In genomic region chr16:48172682-48173081, GRCh38 we compare ENCODE assay signal across 1 cellular context.
TF ChIP-seq lines count a peak whose summit lies in the region.

No MANE protein-coding gene starts in this region.

TF ChIP-seq in HepG2, 621 proteins besides CTCF, POLR2A, EP300 and RAD21 (continued from another document):
- TF ChIP-seq ZBTB34 (CRISPR knock-in tag; IDR thresholded peaks at IDR 0.05), result no peak
- TF ChIP-seq SAP130 (CRISPR knock-in tag; IDR thresholded peaks at IDR 0.05; ENCODE audit: low read depth), result peak; percentile 53; the same call in 1 of the 2 replicates
- peak; percentile 51; the same call in 1 of the 2 replicates for TF ChIP-seq GATAD2A (CRISPR knock-in tag; IDR thresholded peaks at IDR 0.05)
- 0 out of 2 replicates have a peak, but pooled peaks have one; percentile 29 for TF ChIP-seq KDM6A (CRISPR knock-in tag; IDR thresholded peaks at IDR 0.05; ENCODE audit: low read depth)
- TF ChIP-seq HNF4A (CRISPR knock-in tag; IDR thresholded peaks at IDR 0.05), result peak; percentile 88
- TF ChIP-seq, protein P1, sequence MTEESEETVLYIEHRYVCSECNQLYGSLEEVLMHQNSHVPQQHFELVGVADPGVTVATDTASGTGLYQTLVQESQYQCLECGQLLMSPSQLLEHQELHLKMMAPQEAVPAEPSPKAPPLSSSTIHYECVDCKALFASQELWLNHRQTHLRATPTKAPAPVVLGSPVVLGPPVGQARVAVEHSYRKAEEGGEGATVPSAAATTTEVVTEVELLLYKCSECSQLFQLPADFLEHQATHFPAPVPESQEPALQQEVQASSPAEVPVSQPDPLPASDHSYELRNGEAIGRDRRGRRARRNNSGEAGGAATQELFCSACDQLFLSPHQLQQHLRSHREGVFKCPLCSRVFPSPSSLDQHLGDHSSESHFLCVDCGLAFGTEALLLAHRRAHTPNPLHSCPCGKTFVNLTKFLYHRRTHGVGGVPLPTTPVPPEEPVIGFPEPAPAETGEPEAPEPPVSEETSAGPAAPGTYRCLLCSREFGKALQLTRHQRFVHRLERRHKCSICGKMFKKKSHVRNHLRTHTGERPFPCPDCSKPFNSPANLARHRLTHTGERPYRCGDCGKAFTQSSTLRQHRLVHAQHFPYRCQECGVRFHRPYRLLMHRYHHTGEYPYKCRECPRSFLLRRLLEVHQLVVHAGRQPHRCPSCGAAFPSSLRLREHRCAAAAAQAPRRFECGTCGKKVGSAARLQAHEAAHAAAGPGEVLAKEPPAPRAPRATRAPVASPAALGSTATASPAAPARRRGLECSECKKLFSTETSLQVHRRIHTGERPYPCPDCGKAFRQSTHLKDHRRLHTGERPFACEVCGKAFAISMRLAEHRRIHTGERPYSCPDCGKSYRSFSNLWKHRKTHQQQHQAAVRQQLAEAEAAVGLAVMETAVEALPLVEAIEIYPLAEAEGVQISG (CRISPR knock-in tag; IDR thresholded peaks at IDR 0.05), result peak; percentile 14; the same call in 1 of the 2 replicates
- peak; percentile 72; the same call in 1 of the 2 replicates for TF ChIP-seq ZNF549 (CRISPR knock-in tag; IDR thresholded peaks at IDR 0.05)
- TF ChIP-seq SOX13 (IDR thresholded peaks at IDR 0.05), result no peak
- TF ChIP-seq SOX13 (CRISPR knock-in tag; conservative IDR thresholded peaks at IDR 0.05 in 1 of 2, IDR thresholded peaks at IDR 0.05 in 1 of 2), result peak in 1 of 2 experiments; percentile 35; a peak in 1 of 4 replicates
- 0 out of 2 replicates have a peak, but pooled peaks have one; percentile 13 for TF ChIP-seq NCOA2 (CRISPR knock-in tag; IDR thresholded peaks at IDR 0.05)
- TF ChIP-seq ZSCAN29 (CRISPR knock-in tag; conservative IDR thresholded peaks at IDR 0.05), result peak; percentile 33; the same call in 1 of the 2 replicates
- TF ChIP-seq ZNF17 (CRISPR knock-in tag; IDR thresholded peaks at IDR 0.05), result peak; percentile 93; the same call in 1 of the 2 replicates
- 0 out of 2 replicates have a peak, but pooled peaks have one; percentile 14 for TF ChIP-seq ZNF792 (CRISPR knock-in tag; IDR thresholded peaks at IDR 0.05)
- TF ChIP-seq, protein P2, sequence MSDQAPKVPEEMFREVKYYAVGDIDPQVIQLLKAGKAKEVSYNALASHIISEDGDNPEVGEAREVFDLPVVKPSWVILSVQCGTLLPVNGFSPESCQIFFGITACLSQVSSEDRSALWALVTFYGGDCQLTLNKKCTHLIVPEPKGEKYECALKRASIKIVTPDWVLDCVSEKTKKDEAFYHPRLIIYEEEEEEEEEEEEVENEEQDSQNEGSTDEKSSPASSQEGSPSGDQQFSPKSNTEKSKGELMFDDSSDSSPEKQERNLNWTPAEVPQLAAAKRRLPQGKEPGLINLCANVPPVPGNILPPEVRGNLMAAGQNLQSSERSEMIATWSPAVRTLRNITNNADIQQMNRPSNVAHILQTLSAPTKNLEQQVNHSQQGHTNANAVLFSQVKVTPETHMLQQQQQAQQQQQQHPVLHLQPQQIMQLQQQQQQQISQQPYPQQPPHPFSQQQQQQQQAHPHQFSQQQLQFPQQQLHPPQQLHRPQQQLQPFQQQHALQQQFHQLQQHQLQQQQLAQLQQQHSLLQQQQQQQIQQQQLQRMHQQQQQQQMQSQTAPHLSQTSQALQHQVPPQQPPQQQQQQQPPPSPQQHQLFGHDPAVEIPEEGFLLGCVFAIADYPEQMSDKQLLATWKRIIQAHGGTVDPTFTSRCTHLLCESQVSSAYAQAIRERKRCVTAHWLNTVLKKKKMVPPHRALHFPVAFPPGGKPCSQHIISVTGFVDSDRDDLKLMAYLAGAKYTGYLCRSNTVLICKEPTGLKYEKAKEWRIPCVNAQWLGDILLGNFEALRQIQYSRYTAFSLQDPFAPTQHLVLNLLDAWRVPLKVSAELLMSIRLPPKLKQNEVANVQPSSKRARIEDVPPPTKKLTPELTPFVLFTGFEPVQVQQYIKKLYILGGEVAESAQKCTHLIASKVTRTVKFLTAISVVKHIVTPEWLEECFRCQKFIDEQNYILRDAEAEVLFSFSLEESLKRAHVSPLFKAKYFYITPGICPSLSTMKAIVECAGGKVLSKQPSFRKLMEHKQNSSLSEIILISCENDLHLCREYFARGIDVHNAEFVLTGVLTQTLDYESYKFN (CRISPR knock-in tag; conservative IDR thresholded peaks at IDR 0.05), result peak; percentile 43; the same call in 1 of the 2 replicates
- 0 out of 2 replicates have a peak, but pooled peaks have one; percentile 18 for TF ChIP-seq IRF2 (CRISPR knock-in tag; IDR thresholded peaks at IDR 0.05)
- no peak for TF ChIP-seq HINFP (CRISPR knock-in tag; IDR thresholded peaks at IDR 0.05; ENCODE audit: low read depth)
- TF ChIP-seq REPIN1 (CRISPR knock-in tag; IDR thresholded peaks at IDR 0.05; ENCODE audit: borderline replicate concordance, low read depth), result 0 out of 2 replicates have a peak, but pooled peaks have one; percentile 38
- TF ChIP-seq ARID5B (CRISPR knock-in tag; IDR thresholded peaks at IDR 0.05), result peak; percentile 45; the same call in 1 of the 2 replicates
- peak; percentile 53; the same call in 1 of the 2 replicates for TF ChIP-seq ZNF292 (CRISPR knock-in tag; IDR thresholded peaks at IDR 0.05; ENCODE audit: borderline replicate concordance, low read depth)
- TF ChIP-seq MIER3 (CRISPR knock-in tag; IDR thresholded peaks at IDR 0.05; ENCODE audit: borderline replicate concordance), result peak; percentile 28; the same call in 1 of the 2 replicates
- TF ChIP-seq SOX6 (IDR thresholded peaks at IDR 0.05), result no peak
- 0 out of 2 replicates have a peak, but pooled peaks have one; percentile 28 for TF ChIP-seq SOX6 (CRISPR knock-in tag; IDR thresholded peaks at IDR 0.05)
- 0 out of 2 replicates have a peak, but pooled peaks have one; percentile 19 for TF ChIP-seq KAT8 (CRISPR knock-in tag; IDR thresholded peaks at IDR 0.05)
- peak; percentile 56; the same call in 1 of the 2 replicates for TF ChIP-seq ZNF331 (CRISPR knock-in tag; IDR thresholded peaks at IDR 0.05)
- peak; percentile 70 for TF ChIP-seq TEAD3 (CRISPR knock-in tag; optimal IDR thresholded peaks at IDR 0.05; ENCODE audit: borderline replicate concordance)
- TF ChIP-seq ZNF160 (CRISPR knock-in tag; IDR thresholded peaks at IDR 0.05), result no peak
- TF ChIP-seq STAT5B (CRISPR knock-in tag; IDR thresholded peaks at IDR 0.05), result no peak
- TF ChIP-seq SPEN (CRISPR knock-in tag; IDR thresholded peaks at IDR 0.05; ENCODE audit: low read depth), result 0 out of 2 replicates have a peak, but pooled peaks have one; percentile 25
